Comparison of ENCODE assay signal across 1 cellular context in genomic region chr2:176272870-176273269, GRCh38.
TF ChIP-seq lines count a peak whose summit lies in the region.

No MANE protein-coding gene starts in this region.

TF ChIP-seq in HEK293, 187 proteins besides CTCF, POLR2A, EP300 and RAD21 (continued from another document):
- TF ChIP-seq ZSCAN18 (tag by site-specific recombination; IDR thresholded peaks at IDR 0.05), result no peak
- TF ChIP-seq SCRT2 (tag by site-specific recombination; IDR thresholded peaks at IDR 0.05), result peak; percentile 51; the same call in 1 of the 2 replicates
